In genomic region chr1:11882814-11883538, GRCh38 we compare ENCODE assay signal across 12 cellular contexts. TPM values are rescaled to one million over a fixed set of nuclear protein-coding genes. Genes with fewer than 3 reads are reported as not detected.
A peak's percentile ranks its signal among the peaks of the same experiment; 100 is the strongest.
DNase-seq lines count a peak whose midpoint lies in the region; ATAC-seq lines count a peak whose summit lies in the region.
"Had no signal": no experiment of that assay in that cellular context is flagged by ENCODE, and none has a peak within 500 bp of the region (broad histone marks: within the 10 kb centered on the region; RNA-seq: fewer than 3 reads in every experiment).

No MANE protein-coding gene starts in this region.

- peak; percentile 12 for DNase-seq in stimulated activated CD4-positive, alpha-beta T cell treated with anti-CD3 and anti-CD28 coated beads, Interleukin-15, amount 100 ng/mL, for 24 hours
- no peak for DNase-seq in stimulated activated CD4-positive, alpha-beta T cell treated with anti-CD3 and anti-CD28 coated beads, Interleukin-4, amount 100 ng/mL, for 1 hour
- DNase-seq in SW480 (ENCODE audit: low spot score) (peak; percentile 33), iPS-NIHi11 (ENCODE audit: low spot score) (peak; percentile 81), ecto neural progenitor cell (ENCODE audit: low spot score) (no peak), hypothalamus (lab: John Stamatoyannopoulos, UW) (no peak)
- no peak for DNase-seq in activated T-helper 1 cell treated with anti-CD3 and anti-CD28 coated beads, Interleukin-12 subunit alpha, Interleukin-12 subunit beta, Interleukin-2, Interleukin-4 antibody, amounts not matched to agents 30 ng/mL and 10 ng/mL and 1 ng/mL, durations not matched to agents 14 hours and 24 hours and 36 hours (ENCODE audit: low spot score)
- DNase-seq: activated CD4-positive, alpha-beta T cell treated with anti-CD3 and anti-CD28 coated beads, Interleukin-2, amount 50 U/mL, for 48 hours; AML-193; natural killer cell had no signal

- no peak for ATAC-seq in HG03039 (IDR thresholded peaks at IDR 0.05; ENCODE audit: unreplicated experiment)

- H3K27ac Mint-ChIP-seq in activated T-helper 1 cell treated with anti-CD3 and anti-CD28 coated beads, Interleukin-12 subunit alpha, Interleukin-12 subunit beta, Interleukin-2, Interleukin-4 antibody, amounts not matched to agents 30 ng/mL and 10 ng/mL and 1 ng/mL, durations not matched to agents 14 hours and 24 hours and 36 hours = no peak overlapping the region
- H3K27ac Mint-ChIP-seq: natural killer cell had no signal

- intact Hi-C loops in activated T-helper 1 cell treated with anti-CD3 and anti-CD28 coated beads, Interleukin-12 subunit alpha, Interleukin-12 subunit beta, Interleukin-2, Interleukin-4 antibody, amounts not matched to agents 30 ng/mL and 10 ng/mL and 1 ng/mL, durations not matched to agents 14 hours and 24 hours and 36 hours (cut with micrococcal nuclease) = no loop called here

- H3K4me1 Mint-ChIP-seq in activated T-helper 1 cell treated with anti-CD3 and anti-CD28 coated beads, Interleukin-12 subunit alpha, Interleukin-12 subunit beta, Interleukin-2, Interleukin-4 antibody, amounts not matched to agents 30 ng/mL and 10 ng/mL and 1 ng/mL, durations not matched to agents 14 hours and 24 hours and 36 hours (ENCODE audit: low read depth) = no peaks in the 10 kb centered on the region

- H3K36me3 Mint-ChIP-seq in activated T-helper 1 cell treated with anti-CD3 and anti-CD28 coated beads, Interleukin-12 subunit alpha, Interleukin-12 subunit beta, Interleukin-2, Interleukin-4 antibody, amounts not matched to agents 30 ng/mL and 10 ng/mL and 1 ng/mL, durations not matched to agents 14 hours and 24 hours and 36 hours (ENCODE audit: low read depth) = no peaks in the 10 kb centered on the region
- H3K36me3 Mint-ChIP-seq: natural killer cell had no signal

- H3K9me3 Mint-ChIP-seq in activated T-helper 1 cell treated with anti-CD3 and anti-CD28 coated beads, Interleukin-12 subunit alpha, Interleukin-12 subunit beta, Interleukin-2, Interleukin-4 antibody, amounts not matched to agents 30 ng/mL and 10 ng/mL and 1 ng/mL, durations not matched to agents 14 hours and 24 hours and 36 hours = no peaks in the 10 kb centered on the region
- H3K9me3 Mint-ChIP-seq: natural killer cell had no signal

- H3K4me3 Mint-ChIP-seq in activated T-helper 1 cell treated with anti-CD3 and anti-CD28 coated beads, Interleukin-12 subunit alpha, Interleukin-12 subunit beta, Interleukin-2, Interleukin-4 antibody, amounts not matched to agents 30 ng/mL and 10 ng/mL and 1 ng/mL, durations not matched to agents 14 hours and 24 hours and 36 hours = no peak overlapping the region
- H3K4me3 Mint-ChIP-seq: natural killer cell had no signal

- H3K27me3 Mint-ChIP-seq in activated T-helper 1 cell treated with anti-CD3 and anti-CD28 coated beads, Interleukin-12 subunit alpha, Interleukin-12 subunit beta, Interleukin-2, Interleukin-4 antibody, amounts not matched to agents 30 ng/mL and 10 ng/mL and 1 ng/mL, durations not matched to agents 14 hours and 24 hours and 36 hours (ENCODE audit: insufficient read depth) = no peaks in the 10 kb centered on the region

RNA-seq across cellular contexts. Expression of gene NPPB, which starts 24.2 kb away (rescaled TPM):
- not detected in 2 replicates for total RNA-seq in activated T-helper 1 cell treated with anti-CD3 and anti-CD28 coated beads, Interleukin-12 subunit alpha, Interleukin-12 subunit beta, Interleukin-2, Interleukin-4 antibody, amounts not matched to agents 30 ng/mL and 10 ng/mL and 1 ng/mL, durations not matched to agents 14 hours and 24 hours and 36 hours
- total RNA-seq: natural killer cell had no signal

RNA-seq across cellular contexts. Expression of gene NPPA, which starts 35.4 kb away (rescaled TPM):
- not detected in 2 replicates for total RNA-seq in activated T-helper 1 cell treated with anti-CD3 and anti-CD28 coated beads, Interleukin-12 subunit alpha, Interleukin-12 subunit beta, Interleukin-2, Interleukin-4 antibody, amounts not matched to agents 30 ng/mL and 10 ng/mL and 1 ng/mL, durations not matched to agents 14 hours and 24 hours and 36 hours
- total RNA-seq: glomerular endothelial cell, natural killer cell had no signal

RNA-seq across cellular contexts. Expression of gene KIAA2013, which starts 43.3 kb away (rescaled TPM):
- 38.2 and 39.1 TPM in 2 replicates for total RNA-seq in activated T-helper 1 cell treated with anti-CD3 and anti-CD28 coated beads, Interleukin-12 subunit alpha, Interleukin-12 subunit beta, Interleukin-2, Interleukin-4 antibody, amounts not matched to agents 30 ng/mL and 10 ng/mL and 1 ng/mL, durations not matched to agents 14 hours and 24 hours and 36 hours

RNA-seq across cellular contexts. Expression of gene PLOD1, which starts 51.5 kb away (rescaled TPM):
- total RNA-seq in activated T-helper 1 cell treated with anti-CD3 and anti-CD28 coated beads, Interleukin-12 subunit alpha, Interleukin-12 subunit beta, Interleukin-2, Interleukin-4 antibody, amounts not matched to agents 30 ng/mL and 10 ng/mL and 1 ng/mL, durations not matched to agents 14 hours and 24 hours and 36 hours = 32.3 and 37.8 TPM in 2 replicates

Comparison
In these comparisons a context has a peak if more than half of its experiments do, and no peak if none do; other contexts are left out.
1. DNase-seq: peak in stimulated activated CD4-positive, alpha-beta T cell treated with anti-CD3 and anti-CD28 coated beads, Interleukin-15, amount 100 ng/mL, for 24 hours (single experiment), SW480 (single experiment) and iPS-NIHi11 (single experiment); none in stimulated activated CD4-positive, alpha-beta T cell treated with anti-CD3 and anti-CD28 coated beads, Interleukin-4, amount 100 ng/mL, for 1 hour (single experiment), ecto neural progenitor cell (single experiment), hypothalamus (0 of 51) and activated T-helper 1 cell treated with anti-CD3 and anti-CD28 coated beads, Interleukin-12 subunit alpha, Interleukin-12 subunit beta, Interleukin-2, Interleukin-4 antibody, amounts not matched to agents 30 ng/mL and 10 ng/mL and 1 ng/mL, durations not matched to agents 14 hours and 24 hours and 36 hours (single experiment).